In genomic region chr10:27285093-27285492, GRCh38 we compare ENCODE assay signal across 9 cellular contexts. TPM values are rescaled to one million over a fixed set of nuclear protein-coding genes. Genes with fewer than 3 reads are reported as not detected.
DNase-seq lines count a peak whose midpoint lies in the region; ATAC-seq and TF ChIP-seq lines count a peak whose summit lies in the region.
"Had no signal": no experiment of that assay in that cellular context is flagged by ENCODE, and none has a peak within 500 bp of the region (broad histone marks: within the 10 kb centered on the region; RNA-seq: fewer than 3 reads in every experiment).

No MANE protein-coding gene starts in this region.

- H3K4me3 Mint-ChIP-seq in activated T-helper 2 cell treated with anti-CD3 and anti-CD28 coated beads, Interferon-gamma antibody, Interleukin-2, Interleukin-4, amounts not matched to agents 10 μg/mL and 5 μg/mL and 100 μg/mL, durations not matched to agents 14 hours and 24 hours and 36 hours (ENCODE audit: low read depth), result no peak overlapping the region
- H3K4me3 Mint-ChIP-seq: stimulated activated naive B cell treated with anti-CD40 and anti-IgM and Interleukin-4, amounts not matched to agents 10 μg/mL and 1 μg/mL and 100 μg/mL, for 72 hours had no signal

- no peaks in the 10 kb centered on the region for H3K36me3 Mint-ChIP-seq in activated T-helper 2 cell treated with anti-CD3 and anti-CD28 coated beads, Interferon-gamma antibody, Interleukin-2, Interleukin-4, amounts not matched to agents 10 μg/mL and 5 μg/mL and 100 μg/mL, durations not matched to agents 14 hours and 24 hours and 36 hours (ENCODE audit: low read depth)
- H3K36me3 Mint-ChIP-seq: stimulated activated naive B cell treated with anti-CD40 and anti-IgM and Interleukin-4, amounts not matched to agents 10 μg/mL and 1 μg/mL and 100 μg/mL, for 72 hours had no signal

- H3K9me3 Mint-ChIP-seq in activated T-helper 2 cell treated with anti-CD3 and anti-CD28 coated beads, Interferon-gamma antibody, Interleukin-2, Interleukin-4, amounts not matched to agents 10 μg/mL and 5 μg/mL and 100 μg/mL, durations not matched to agents 14 hours and 24 hours and 36 hours, result no peaks in the 10 kb centered on the region
- H3K9me3 Mint-ChIP-seq: stimulated activated naive B cell treated with anti-CD40 and anti-IgM and Interleukin-4, amounts not matched to agents 10 μg/mL and 1 μg/mL and 100 μg/mL, for 72 hours had no signal

- H3K36me3 ChIP-seq in BJ (ENCODE audit: control insufficient read depth, insufficient read depth, low read length), result no peaks in the 10 kb centered on the region

- POLR2A ChIA-PET in BJ (lab: Charles Lee), result no interaction called here

- DNase-seq in BJ (ENCODE audit: low read depth), result no peak
- DNase-seq in HT-29 (ENCODE audit: low spot score), result peak; percentile 19
- peak; percentile 12 for DNase-seq in activated T-helper 2 cell treated with anti-CD3 and anti-CD28 coated beads, Interferon-gamma antibody, Interleukin-2, Interleukin-4, amounts not matched to agents 10 μg/mL and 5 μg/mL and 100 μg/mL, durations not matched to agents 14 hours and 24 hours and 36 hours (ENCODE audit: low spot score)
- DNase-seq in left lobe of liver (ENCODE audit: low spot score), result no peak
- DNase-seq in NOMO-1 treated with DMSO at 0.1 percent for 48 hours (lab: John Stamatoyannopoulos, UW; ENCODE audit: unreplicated experiment), result no peak
- DNase-seq in kidney glomerular epithelial cell (lab: John Stamatoyannopoulos, UW), result no peak
- no peak for DNase-seq in NCI-H1105 (lab: John Stamatoyannopoulos, UW)
- DNase-seq: stimulated activated naive B cell treated with anti-CD40 and anti-IgM and Interleukin-4, amounts not matched to agents 10 μg/mL and 1 μg/mL and 100 μg/mL, for 72 hours had no signal

- peaks cover 16% of the 10 kb centered on the region for H3K27me3 Mint-ChIP-seq in activated T-helper 2 cell treated with anti-CD3 and anti-CD28 coated beads, Interferon-gamma antibody, Interleukin-2, Interleukin-4, amounts not matched to agents 10 μg/mL and 5 μg/mL and 100 μg/mL, durations not matched to agents 14 hours and 24 hours and 36 hours (ENCODE audit: low read depth)
- H3K27me3 Mint-ChIP-seq: stimulated activated naive B cell treated with anti-CD40 and anti-IgM and Interleukin-4, amounts not matched to agents 10 μg/mL and 1 μg/mL and 100 μg/mL, for 72 hours had no signal

- no peaks in the 10 kb centered on the region for H3K27me3 ChIP-seq in BJ (ENCODE audit: control insufficient read depth, insufficient read depth, low read length)

- no peak overlapping the region for H3K27ac Mint-ChIP-seq in activated T-helper 2 cell treated with anti-CD3 and anti-CD28 coated beads, Interferon-gamma antibody, Interleukin-2, Interleukin-4, amounts not matched to agents 10 μg/mL and 5 μg/mL and 100 μg/mL, durations not matched to agents 14 hours and 24 hours and 36 hours
- H3K27ac Mint-ChIP-seq: stimulated activated naive B cell treated with anti-CD40 and anti-IgM and Interleukin-4, amounts not matched to agents 10 μg/mL and 1 μg/mL and 100 μg/mL, for 72 hours had no signal

- TF ChIP-seq CTCF in BJ (IDR thresholded peaks at IDR 0.05; ENCODE audit: insufficient read depth, low read depth, low read length), result peak; percentile 22; the same call in 1 of the 2 replicates

- ATAC-seq in left lobe of liver, result peak; percentile 97
- ATAC-seq in GM18909 (IDR thresholded peaks at IDR 0.05; ENCODE audit: poor library complexity, unreplicated experiment), result no peak

- peaks cover 7% of the 10 kb centered on the region for H3K4me1 Mint-ChIP-seq in activated T-helper 2 cell treated with anti-CD3 and anti-CD28 coated beads, Interferon-gamma antibody, Interleukin-2, Interleukin-4, amounts not matched to agents 10 μg/mL and 5 μg/mL and 100 μg/mL, durations not matched to agents 14 hours and 24 hours and 36 hours (ENCODE audit: low read depth)
- H3K4me1 Mint-ChIP-seq: stimulated activated naive B cell treated with anti-CD40 and anti-IgM and Interleukin-4, amounts not matched to agents 10 μg/mL and 1 μg/mL and 100 μg/mL, for 72 hours had no signal

- CTCF ChIA-PET in BJ (lab: Yijun Ruan, JAX), result interaction anchor here (1.2 kb wide), 1 partner anchor 10 kb away, joined by 3 read pairs; no protein-coding TSS in a partner anchor

- intact Hi-C loops in activated T-helper 2 cell treated with anti-CD3 and anti-CD28 coated beads, Interferon-gamma antibody, Interleukin-2, Interleukin-4, amounts not matched to agents 10 μg/mL and 5 μg/mL and 100 μg/mL, durations not matched to agents 14 hours and 24 hours and 36 hours (cut with micrococcal nuclease), result loop anchor here (5.0 kb wide), 2 partner anchors 43 to 128 kb away; partner anchors contain the start of genes ACBD5 and MASTL

- H3K4me3 ChIP-seq in BJ (ENCODE audit: low read depth, low read length), result no peak overlapping the region

RNA-seq across cellular contexts. Expression of gene ACBD5, which starts 44.5 kb away (rescaled TPM):
- 7.8 and 13.1 TPM in 2 replicates for polyA plus RNA-seq in BJ (2011; rRNA removed)
- 4.6 and 6.3 TPM in 2 replicates for polyA minus RNA-seq in BJ (2011; rRNA and poly(A)+ RNA removed)
- 13.5 and 14.2 TPM in 2 replicates for total RNA-seq in HT-29 (2014; rRNA removed; shearing (Covaris generic))
- 21.5 and 22.8 TPM in 2 replicates for total RNA-seq in activated T-helper 2 cell treated with anti-CD3 and anti-CD28 coated beads, Interferon-gamma antibody, Interleukin-2, Interleukin-4, amounts not matched to agents 10 μg/mL and 5 μg/mL and 100 μg/mL, durations not matched to agents 14 hours and 24 hours and 36 hours
- 43.1 TPM for total RNA-seq in left lobe of liver

Comparison
In these comparisons a context has a peak if more than half of its experiments do, and no peak if none do; other contexts are left out.
1. DNase-seq: peak in HT-29 (single experiment) and activated T-helper 2 cell treated with anti-CD3 and anti-CD28 coated beads, Interferon-gamma antibody, Interleukin-2, Interleukin-4, amounts not matched to agents 10 μg/mL and 5 μg/mL and 100 μg/mL, durations not matched to agents 14 hours and 24 hours and 36 hours (single experiment); none in BJ (single experiment), left lobe of liver (single experiment), NOMO-1 treated with DMSO at 0.1 percent for 48 hours (single experiment), kidney glomerular epithelial cell (single experiment) and NCI-H1105 (single experiment).